1 cellular context compared by ENCODE assay signal in genomic region chr18:11906926-11907874, GRCh38.
TF ChIP-seq lines count a peak whose summit lies in the region.

No MANE protein-coding gene starts in this region.

TF ChIP-seq in HepG2, 621 proteins besides CTCF, POLR2A, EP300 and RAD21:
- TF ChIP-seq SPEN (CRISPR knock-in tag; IDR thresholded peaks at IDR 0.05; ENCODE audit: low read depth) (no peak), ZNF792 (CRISPR knock-in tag; IDR thresholded peaks at IDR 0.05) (no peak), BCL6 (CRISPR knock-in tag; IDR thresholded peaks at IDR 0.05) (no peak), MTA3 (CRISPR knock-in tag; IDR thresholded peaks at IDR 0.05) (no peak)
- TF ChIP-seq, protein P1, sequence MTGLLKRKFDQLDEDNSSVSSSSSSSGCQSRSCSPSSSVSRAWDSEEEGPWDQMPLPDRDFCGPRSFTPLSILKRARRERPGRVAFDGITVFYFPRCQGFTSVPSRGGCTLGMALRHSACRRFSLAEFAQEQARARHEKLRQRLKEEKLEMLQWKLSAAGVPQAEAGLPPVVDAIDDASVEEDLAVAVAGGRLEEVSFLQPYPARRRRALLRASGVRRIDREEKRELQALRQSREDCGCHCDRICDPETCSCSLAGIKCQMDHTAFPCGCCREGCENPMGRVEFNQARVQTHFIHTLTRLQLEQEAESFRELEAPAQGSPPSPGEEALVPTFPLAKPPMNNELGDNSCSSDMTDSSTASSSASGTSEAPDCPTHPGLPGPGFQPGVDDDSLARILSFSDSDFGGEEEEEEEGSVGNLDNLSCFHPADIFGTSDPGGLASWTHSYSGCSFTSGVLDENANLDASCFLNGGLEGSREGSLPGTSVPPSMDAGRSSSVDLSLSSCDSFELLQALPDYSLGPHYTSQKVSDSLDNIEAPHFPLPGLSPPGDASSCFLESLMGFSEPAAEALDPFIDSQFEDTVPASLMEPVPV (CRISPR knock-in tag; IDR thresholded peaks at IDR 0.05) = no peak
